ENCODE assay signal across 10 cellular contexts in the genomic region with DNA sequence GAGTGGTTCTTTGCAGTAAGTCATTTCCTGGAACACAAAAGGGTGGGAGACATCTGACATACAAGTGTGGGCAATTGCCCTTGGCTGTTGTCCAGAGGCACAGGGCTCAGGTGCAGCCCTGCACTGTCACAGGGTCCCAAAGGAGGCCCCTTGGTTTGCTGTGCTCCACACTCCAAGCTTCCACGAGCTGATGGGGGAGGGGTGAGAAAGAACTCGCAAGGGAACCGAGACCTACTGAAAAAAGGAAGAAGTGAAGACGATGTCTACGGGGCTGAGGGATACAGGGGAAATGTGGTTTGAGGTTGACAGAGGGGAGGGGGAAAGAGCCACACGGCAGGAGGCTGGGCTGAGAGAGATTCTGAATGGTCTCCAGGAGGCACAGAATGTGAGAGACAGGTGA.
DNase-seq lines count a peak whose midpoint lies in the region; ATAC-seq, FAIRE-seq and TF ChIP-seq lines count a peak whose summit lies in the region.
"Had no signal": no experiment of that assay in that cellular context is flagged by ENCODE, and none has a peak within 500 bp of the region (broad histone marks: within the 10 kb centered on the region; RNA-seq: fewer than 3 reads in every experiment).

No MANE protein-coding gene starts in this region.

- peaks cover 56% of the 10 kb centered on the region for H3K27me3 Mint-ChIP-seq in T-helper 17 cell

- no peaks in the 10 kb centered on the region for H3K9me3 ChIP-seq in A549
- no peaks in the 10 kb centered on the region for H3K9me3 ChIP-seq in T-helper 17 cell (ENCODE audit: control insufficient read depth, low read length, poor library complexity, severe bottlenecking)

- TF ChIP-seq EP300 in A549 (IDR thresholded peaks at IDR 0.05) = no peak

- peak overlapping the region; percentile 65 for H3K4me2 ChIP-seq in A549

- DNase-seq in A549 (ENCODE audit: low read depth in 1 of 2, low spot score in 1 of 2) (no peak), NOMO-1 treated with DMSO at 0.1 percent for 48 hours (lab: John Stamatoyannopoulos, UW; ENCODE audit: unreplicated experiment) (peak; percentile 94), germinal center (ENCODE audit: low spot score) (peak; percentile 32), occipital lobe (lab: John Stamatoyannopoulos, UW) (no peak), T-helper 17 cell (no peak), NCI-H748 (lab: John Stamatoyannopoulos, UW; ENCODE audit: unreplicated experiment) (no peak)

- H3K27ac ChIP-seq in A549 = peak overlapping the region; percentile 68 to 80

- FAIRE-seq in A549 (lab: Jason Lieb, UNC) = no peak
- FAIRE-seq: endometrium, TTC549 had no signal

- H3K4me3 Mint-ChIP-seq in T-helper 17 cell = no peak overlapping the region

- TF ChIP-seq RAD21 in A549 (conservative IDR thresholded peaks at IDR 0.05 in 1 of 2, IDR thresholded peaks at IDR 0.05 in 1 of 2) = no peak

- H3K4me1 ChIP-seq in A549 = peaks cover 21% of the 10 kb centered on the region

- ATAC-seq in A549 = no peak
- ATAC-seq in GM19351 (IDR thresholded peaks at IDR 0.05; ENCODE audit: unreplicated experiment) = peak; percentile 54
- ATAC-seq in GM18520 (IDR thresholded peaks at IDR 0.05; ENCODE audit: unreplicated experiment) = no peak
- ATAC-seq in T-helper 17 cell = no peak

- no peaks in the 10 kb centered on the region for H3K36me3 Mint-ChIP-seq in T-helper 17 cell (ENCODE audit: low read depth)

- H3K4me1 Mint-ChIP-seq in T-helper 17 cell = peaks cover 7% of the 10 kb centered on the region

- TF ChIP-seq POLR2A in A549 (IDR thresholded peaks at IDR 0.05; ENCODE audit: low read length) = no peak

- H3K4me3 ChIP-seq in A549 = no peak overlapping the region

- TF ChIP-seq CTCF in A549 (IDR thresholded peaks at IDR 0.05) = no peak

- CTCF ChIA-PET in A549 (lab: Yijun Ruan, JAX) = interaction anchor here (1.0 to 5.1 kb wide), 6 partner anchors 10 to 527 kb away, joined by 4 to 45 read pairs (median 8); no protein-coding TSS in a partner anchor

- POLR2A ChIA-PET in A549 (lab: Yijun Ruan, JAX) = no interaction called here

- 80% methylated on average over 6 of the region's 6 CpGs for WGBS in A549 (ENCODE audit: missing lambda C conversion rate)

- no peak overlapping the region for H3K27ac Mint-ChIP-seq in T-helper 17 cell

TF ChIP-seq in A549, 52 proteins besides CTCF, POLR2A, EP300 and RAD21:
- no peak for TF ChIP-seq RNF2 (IDR thresholded peaks at IDR 0.05; ENCODE audit: borderline replicate concordance, low read depth)
- TF ChIP-seq, protein P1, sequence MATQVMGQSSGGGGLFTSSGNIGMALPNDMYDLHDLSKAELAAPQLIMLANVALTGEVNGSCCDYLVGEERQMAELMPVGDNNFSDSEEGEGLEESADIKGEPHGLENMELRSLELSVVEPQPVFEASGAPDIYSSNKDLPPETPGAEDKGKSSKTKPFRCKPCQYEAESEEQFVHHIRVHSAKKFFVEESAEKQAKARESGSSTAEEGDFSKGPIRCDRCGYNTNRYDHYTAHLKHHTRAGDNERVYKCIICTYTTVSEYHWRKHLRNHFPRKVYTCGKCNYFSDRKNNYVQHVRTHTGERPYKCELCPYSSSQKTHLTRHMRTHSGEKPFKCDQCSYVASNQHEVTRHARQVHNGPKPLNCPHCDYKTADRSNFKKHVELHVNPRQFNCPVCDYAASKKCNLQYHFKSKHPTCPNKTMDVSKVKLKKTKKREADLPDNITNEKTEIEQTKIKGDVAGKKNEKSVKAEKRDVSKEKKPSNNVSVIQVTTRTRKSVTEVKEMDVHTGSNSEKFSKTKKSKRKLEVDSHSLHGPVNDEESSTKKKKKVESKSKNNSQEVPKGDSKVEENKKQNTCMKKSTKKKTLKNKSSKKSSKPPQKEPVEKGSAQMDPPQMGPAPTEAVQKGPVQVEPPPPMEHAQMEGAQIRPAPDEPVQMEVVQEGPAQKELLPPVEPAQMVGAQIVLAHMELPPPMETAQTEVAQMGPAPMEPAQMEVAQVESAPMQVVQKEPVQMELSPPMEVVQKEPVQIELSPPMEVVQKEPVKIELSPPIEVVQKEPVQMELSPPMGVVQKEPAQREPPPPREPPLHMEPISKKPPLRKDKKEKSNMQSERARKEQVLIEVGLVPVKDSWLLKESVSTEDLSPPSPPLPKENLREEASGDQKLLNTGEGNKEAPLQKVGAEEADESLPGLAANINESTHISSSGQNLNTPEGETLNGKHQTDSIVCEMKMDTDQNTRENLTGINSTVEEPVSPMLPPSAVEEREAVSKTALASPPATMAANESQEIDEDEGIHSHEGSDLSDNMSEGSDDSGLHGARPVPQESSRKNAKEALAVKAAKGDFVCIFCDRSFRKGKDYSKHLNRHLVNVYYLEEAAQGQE (IDR thresholded peaks at IDR 0.05) = no peak
- TF ChIP-seq RARB (CRISPR knock-in tag; IDR thresholded peaks at IDR 0.05) = no peak
- TF ChIP-seq PHF8 (IDR thresholded peaks at IDR 0.05; ENCODE audit: borderline replicate concordance, low read depth) = no peak
- no peak for TF ChIP-seq HOXB5 (CRISPR knock-in tag; IDR thresholded peaks at IDR 0.05)
- no peak for TF ChIP-seq CHD4 (IDR thresholded peaks at IDR 0.05; ENCODE audit: borderline replicate concordance)
- TF ChIP-seq, protein P2, sequence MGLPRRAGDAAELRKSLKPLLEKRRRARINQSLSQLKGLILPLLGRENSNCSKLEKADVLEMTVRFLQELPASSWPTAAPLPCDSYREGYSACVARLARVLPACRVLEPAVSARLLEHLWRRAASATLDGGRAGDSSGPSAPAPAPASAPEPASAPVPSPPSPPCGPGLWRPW (IDR thresholded peaks at IDR 0.05) = no peak
- TF ChIP-seq MYC (IDR thresholded peaks at IDR 0.05; ENCODE audit: borderline replicate concordance, low read length) = no peak
- no peak for TF ChIP-seq NR3C1 (IDR thresholded peaks at IDR 0.05)

Comparison
In these comparisons a context has a peak if more than half of its experiments do, and no peak if none do; other contexts are left out.
1. DNase-seq: peak in NOMO-1 treated with DMSO at 0.1 percent for 48 hours (single experiment) and germinal center (single experiment); none in A549 (0 of 2), occipital lobe (single experiment), T-helper 17 cell (0 of 3) and NCI-H748 (single experiment).